Comparison of ENCODE assay signal across 10 cellular contexts in genomic region chr6:169070506-169071176, GRCh38.
DNase-seq lines count a peak whose midpoint lies in the region; ATAC-seq and TF ChIP-seq lines count a peak whose summit lies in the region.
"Had no signal": no experiment of that assay in that cellular context is flagged by ENCODE, and none has a peak within 500 bp of the region (broad histone marks: within the 10 kb centered on the region; RNA-seq: fewer than 3 reads in every experiment).

No MANE protein-coding gene starts in this region.

- H3K4me1 Mint-ChIP-seq in chondrocyte (ENCODE audit: low read depth): peaks cover 75% of the 10 kb centered on the region

- 44 to 50% methylated on average over 14 of the region's 14 CpGs for WGBS in lower leg skin, 2 donors
- WGBS in aorta, 2 donors: 4 to 5% methylated on average over 14 of the region's 14 CpGs

- no peak for TF ChIP-seq POLR2A in lower leg skin (IDR thresholded peaks at IDR 0.05)

- no peak overlapping the region for H3K4me3 Mint-ChIP-seq in chondrocyte (ENCODE audit: unreplicated experiment)

- ATAC-seq in aorta (ENCODE audit: low FRiP score) (peak; percentile 96), GM21619 (IDR thresholded peaks at IDR 0.05; ENCODE audit: unreplicated experiment) (no peak)

- intact Hi-C loops in lower leg skin (cut with DNase I; ENCODE audit: low total_unique reads): no loop called here
- intact Hi-C loops in aorta (cut with DNase I): loop anchor here (1.0 to 5.0 kb wide), 3 partner anchors 24 to 98 kb away; no protein-coding TSS in a partner anchor

- no peaks in the 10 kb centered on the region for H3K9me3 ChIP-seq in aorta (ENCODE audit: control insufficient read depth, low read length)

- peaks cover 16% of the 10 kb centered on the region for H3K9me3 Mint-ChIP-seq in chondrocyte (ENCODE audit: low read depth)

- H3K36me3 ChIP-seq in aorta (ENCODE audit: control insufficient read depth in 1 of 2, insufficient read depth in 2 of 2, low read length in 1 of 2): no peaks in the 10 kb centered on the region

- H3K4me3 ChIP-seq in lower leg skin (ENCODE audit: low read depth, poor library complexity, severe bottlenecking): no peak overlapping the region
- H3K4me3 ChIP-seq in aorta (ENCODE audit: low read length in 2 of 2): no peak overlapping the region

- no peaks in the 10 kb centered on the region for H3K27me3 Mint-ChIP-seq in chondrocyte (ENCODE audit: low read depth)

- no peaks in the 10 kb centered on the region for H3K27me3 ChIP-seq in aorta (ENCODE audit: control insufficient read depth in 1 of 2, insufficient read depth in 2 of 2, low read length in 1 of 2)

- peak; percentile 23 for DNase-seq in DMS53 (lab: John Stamatoyannopoulos, UW)
- no peak for DNase-seq in DMS53 treated with DMSO at 0.1 percent for 48 hours (lab: John Stamatoyannopoulos, UW; ENCODE audit: unreplicated experiment)
- peak; percentile 96 for DNase-seq in chondrocyte (ENCODE audit: low spot score)
- peak; percentile 80 to 95 for DNase-seq in lower leg skin (ENCODE audit: low spot score in 2 of 2)
- DNase-seq in aorta: peak; percentile 94 to 95
- no peak for DNase-seq in DMS 273 treated with DMSO at 0.1 percent for 48 hours (lab: John Stamatoyannopoulos, UW)
- DNase-seq in NCI-H187 (lab: John Stamatoyannopoulos, UW): no peak
- DNase-seq: NCI-H2107 had no signal

- H3K27ac ChIP-seq in aorta (ENCODE audit: low read depth in 1 of 2, low read length in 2 of 2): peak overlapping the region; percentile 83 to 89
- H3K27ac ChIP-seq: 22Rv1 had no signal

- H3K4me1 ChIP-seq in aorta (ENCODE audit: control insufficient read depth in 1 of 2, insufficient read depth in 2 of 2, low read length in 2 of 2): no peaks in the 10 kb centered on the region

- peaks cover 10% of the 10 kb centered on the region for H3K36me3 Mint-ChIP-seq in chondrocyte (ENCODE audit: low read depth)

- TF ChIP-seq CTCF in chondrocyte (IDR thresholded peaks at IDR 0.05) (peak; percentile 69), lower leg skin (IDR thresholded peaks at IDR 0.05) (no peak)

- H3K27ac Mint-ChIP-seq in chondrocyte (ENCODE audit: unreplicated experiment): peak overlapping the region; percentile 95

Comparison
In these comparisons a context has a peak if more than half of its experiments do, and no peak if none do; other contexts are left out.
1. DNase-seq: peak in DMS53 (single experiment), chondrocyte (single experiment), lower leg skin (2 of 2) and aorta (2 of 2); none in DMS53 treated with DMSO at 0.1 percent for 48 hours (single experiment), DMS 273 treated with DMSO at 0.1 percent for 48 hours (single experiment) and NCI-H187 (0 of 2).